Comparison of ENCODE assay signal across 13 cellular contexts in the genomic region with DNA sequence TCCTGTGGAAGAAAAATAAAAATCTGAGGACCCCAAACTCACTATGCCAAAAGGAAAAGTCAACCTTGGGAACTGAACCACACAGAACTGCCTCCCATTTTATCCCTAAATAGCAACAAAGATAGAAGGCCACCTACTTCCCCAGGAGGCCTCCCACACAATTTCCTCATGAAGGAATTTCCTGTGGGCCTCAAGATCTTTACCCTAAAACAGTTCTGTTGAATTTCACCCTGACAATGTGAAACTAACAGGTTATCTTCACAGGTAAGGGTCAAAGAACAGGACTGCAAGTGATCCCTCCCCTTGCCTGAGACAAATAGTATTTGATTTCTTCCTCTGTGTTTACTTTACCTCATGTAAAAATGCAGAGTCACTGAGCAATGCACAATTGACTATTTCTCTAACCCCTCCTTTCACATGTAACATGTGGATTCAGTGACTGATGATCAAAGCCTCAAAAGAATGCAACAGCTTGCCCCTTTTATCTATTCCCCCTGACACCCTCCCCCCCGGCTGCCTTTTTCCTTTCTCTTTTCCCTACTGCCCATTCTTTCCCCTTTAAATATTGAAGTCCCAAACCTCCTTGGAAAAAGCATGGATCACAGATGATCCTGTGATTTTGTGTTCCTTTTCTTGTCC. TPM values are rescaled to one million over a fixed set of nuclear protein-coding genes. Genes with fewer than 3 reads are reported as not detected.
DNase-seq lines count a peak whose midpoint lies in the region; ATAC-seq and TF ChIP-seq lines count a peak whose summit lies in the region.
"Had no signal": no experiment of that assay in that cellular context is flagged by ENCODE, and none has a peak within 500 bp of the region (broad histone marks: within the 10 kb centered on the region; RNA-seq: fewer than 3 reads in every experiment).

No MANE protein-coding gene starts in this region.

- ATAC-seq in PC-3 = no peak
- ATAC-seq in GM21786 (IDR thresholded peaks at IDR 0.05; ENCODE audit: unreplicated experiment) = no peak
- ATAC-seq: activated T-cell treated with anti-CD3 and anti-CD28 coated beads, Interleukin-2, amount 50 U/mL, for 72 hours; Right ventricle myocardium inferior had no signal

- no peaks in the 10 kb centered on the region for H3K9me3 Mint-ChIP-seq in T-helper 2 cell treated with Interferon-gamma antibody and Interleukin-4, amounts not matched to agents 5 μg/mL and 100 μg/mL, for 36 hours
- H3K9me3 Mint-ChIP-seq: activated B cell treated with CpG ODN at 0.5 μM for 24 hours; activated T-cell treated with anti-CD3 and anti-CD28 coated beads, Interleukin-2, amount 50 U/mL, for 72 hours had no signal

- H3K9ac ChIP-seq in PC-3 (ENCODE audit: low read length) (no peak overlapping the region), Karpas-422 (ENCODE audit: low read length) (no peak overlapping the region)

- H3F3A ChIP-seq in PC-3 (ENCODE audit: low read length, unreplicated experiment) = no peaks in the 10 kb centered on the region

- no peaks in the 10 kb centered on the region for H3K36me3 Mint-ChIP-seq in T-helper 2 cell treated with Interferon-gamma antibody and Interleukin-4, amounts not matched to agents 5 μg/mL and 100 μg/mL, for 36 hours (ENCODE audit: low read depth)

- CTCF ChIA-PET in PC-3 (lab: Charles Lee) = no interaction called here

- no peak overlapping the region for H3K4me3 Mint-ChIP-seq in T-helper 2 cell treated with Interferon-gamma antibody and Interleukin-4, amounts not matched to agents 5 μg/mL and 100 μg/mL, for 36 hours
- H3K4me3 Mint-ChIP-seq: activated B cell treated with CpG ODN at 0.5 μM for 24 hours; activated T-cell treated with anti-CD3 and anti-CD28 coated beads, Interleukin-2, amount 50 U/mL, for 72 hours had no signal

- H3K79me2 ChIP-seq in PC-3 (ENCODE audit: low read length) = no peaks in the 10 kb centered on the region
- no peaks in the 10 kb centered on the region for H3K79me2 ChIP-seq in hepatocyte
- no peaks in the 10 kb centered on the region for H3K79me2 ChIP-seq in osteoblast (ENCODE audit: insufficient read depth, low read length)
- no peaks in the 10 kb centered on the region for H3K79me2 ChIP-seq in Karpas-422 (ENCODE audit: low read length)

- intact Hi-C loops in PC-3 (cut with micrococcal nuclease) = no loop called here

- peak overlapping the region; percentile 57 for H2AFZ ChIP-seq in PC-3 (ENCODE audit: low read length)
- H2AFZ ChIP-seq in hepatocyte = no peak overlapping the region
- peak overlapping the region; percentile 78 for H2AFZ ChIP-seq in osteoblast (ENCODE audit: low read length)
- no peak overlapping the region for H2AFZ ChIP-seq in Karpas-422 (ENCODE audit: low read length)

- BruUV-seq in PC-3 (replicated peaks; lab: Mats Ljungman, UMichigan) = no TSS peak

- peak; percentile 72 for DNase-seq in EH (ENCODE audit: low read depth)
- peak; percentile 13 for DNase-seq in PC-3
- peak; percentile 32 for DNase-seq in hepatocyte (ENCODE audit: low spot score)
- no peak for DNase-seq in osteoblast (ENCODE audit: insufficient read length, low spot score, missing footprints)
- no peak for DNase-seq in stimulated activated CD4-positive, alpha-beta T cell treated with anti-CD3 and anti-CD28 coated beads, Interleukin-2, amount 100 ng/mL, for 48 hours
- no peak for DNase-seq in T-helper 2 cell treated with Interferon-gamma antibody and Interleukin-4, amounts not matched to agents 5 μg/mL and 100 μg/mL, for 36 hours (ENCODE audit: low spot score)
- DNase-seq in Karpas-422 = no peak
- DNase-seq: activated B cell treated with CpG ODN at 0.5 μM for 24 hours; activated T-cell treated with anti-CD3 and anti-CD28 coated beads, Interleukin-2, amount 50 U/mL, for 72 hours; central memory CD4-positive, alpha-beta T cell; stimulated activated CD4-positive, alpha-beta T cell treated with anti-CD3 and anti-CD28 coated beads, Interleukin-12 subunit alpha, Interleukin-12 subunit beta, amount 100 ng/mL, for 4 hours had no signal

- no peak overlapping the region for H3K4me3 ChIP-seq in PC-3 (ENCODE audit: low read length)
- no peak overlapping the region for H3K4me3 ChIP-seq in hepatocyte
- H3K4me3 ChIP-seq in osteoblast (ENCODE audit: insufficient read depth, low read length) = no peak overlapping the region
- H3K4me3 ChIP-seq in Karpas-422 (ENCODE audit: low read length) = no peak overlapping the region

- H3K9me3 ChIP-seq in PC-3 (ENCODE audit: low read length) (no peaks in the 10 kb centered on the region), hepatocyte (ENCODE audit: low read depth) (no peaks in the 10 kb centered on the region), osteoblast (ENCODE audit: low read depth, low read length) (no peaks in the 10 kb centered on the region), Karpas-422 (ENCODE audit: low read length) (no peaks in the 10 kb centered on the region)

- H4K20me1 ChIP-seq in PC-3 (ENCODE audit: low read length) (no peaks in the 10 kb centered on the region), hepatocyte (ENCODE audit: insufficient read depth, poor library complexity, severe bottlenecking) (no peaks in the 10 kb centered on the region), osteoblast (ENCODE audit: insufficient read depth, low read length) (no peaks in the 10 kb centered on the region), Karpas-422 (ENCODE audit: insufficient read depth, low read depth, low read length) (no peaks in the 10 kb centered on the region)

- peaks cover 7% of the 10 kb centered on the region; the same call in 1 of the 2 replicates for H3K4me1 ChIP-seq in PC-3 (ENCODE audit: insufficient read depth, low read length)
- peaks cover 16% of the 10 kb centered on the region for H3K4me1 ChIP-seq in hepatocyte (ENCODE audit: insufficient read depth)
- H3K4me1 ChIP-seq in osteoblast (ENCODE audit: insufficient read depth, low read length) = peaks cover 9% of the 10 kb centered on the region
- peaks cover 9% of the 10 kb centered on the region; the same call in 1 of the 2 replicates for H3K4me1 ChIP-seq in Karpas-422 (ENCODE audit: low read length)

- H3K9me2 ChIP-seq in PC-3 (replicated peaks; ENCODE audit: low read length) (no peaks in the 10 kb centered on the region), hepatocyte (replicated peaks; ENCODE audit: insufficient read depth) (no peaks in the 10 kb centered on the region), Karpas-422 (replicated peaks; ENCODE audit: insufficient read depth, low read length) (no peaks in the 10 kb centered on the region)

- H3K36me3 ChIP-seq in PC-3 (ENCODE audit: low read depth, low read length) = no peaks in the 10 kb centered on the region
- H3K36me3 ChIP-seq in hepatocyte (replicated peaks; ENCODE audit: insufficient read depth, low read depth) = no peaks in the 10 kb centered on the region
- H3K36me3 ChIP-seq in osteoblast (ENCODE audit: insufficient read depth, low read length) = no peaks in the 10 kb centered on the region
- H3K36me3 ChIP-seq in Karpas-422 (ENCODE audit: insufficient read depth, low read length) = no peaks in the 10 kb centered on the region

- no peaks in the 10 kb centered on the region for H3K4me1 Mint-ChIP-seq in T-helper 2 cell treated with Interferon-gamma antibody and Interleukin-4, amounts not matched to agents 5 μg/mL and 100 μg/mL, for 36 hours (ENCODE audit: low read depth)
- H3K4me1 Mint-ChIP-seq: activated B cell treated with CpG ODN at 0.5 μM for 24 hours had no signal

- peaks cover 23% of the 10 kb centered on the region for H3K27me3 Mint-ChIP-seq in T-helper 2 cell treated with Interferon-gamma antibody and Interleukin-4, amounts not matched to agents 5 μg/mL and 100 μg/mL, for 36 hours (ENCODE audit: low read depth)

- H3K4me2 ChIP-seq in PC-3 (ENCODE audit: low read length) (no peak overlapping the region), hepatocyte (peak overlapping the region; percentile 31), osteoblast (ENCODE audit: insufficient read depth, low read length) (peak overlapping the region; percentile 30), Karpas-422 (ENCODE audit: low read depth, low read length, poor library complexity, severe bottlenecking) (no peak overlapping the region)

- H3K27ac Mint-ChIP-seq in T-helper 2 cell treated with Interferon-gamma antibody and Interleukin-4, amounts not matched to agents 5 μg/mL and 100 μg/mL, for 36 hours = no peak overlapping the region
- H3K27ac Mint-ChIP-seq: activated B cell treated with CpG ODN at 0.5 μM for 24 hours; activated T-cell treated with anti-CD3 and anti-CD28 coated beads, Interleukin-2, amount 50 U/mL, for 72 hours had no signal

- H3K27ac ChIP-seq in PC-3 (ENCODE audit: low read length) (no peak overlapping the region), hepatocyte (peak overlapping the region; percentile 82), osteoblast (ENCODE audit: low read depth, low read length) (peak overlapping the region; percentile 40), Karpas-422 (ENCODE audit: low read length) (no peak overlapping the region)

- POLR2A ChIA-PET in PC-3 (lab: Charles Lee; ENCODE audit: unreplicated experiment) = no interaction called here

- 23% methylated on average over 1 of the region's 1 CpG for WGBS in hepatocyte (ENCODE audit: low lambda C conversion rate, missing lambda C conversion rate)

- TF ChIP-seq CTCF in PC-3 (conservative IDR thresholded peaks at IDR 0.05; ENCODE audit: low read depth, low read length) (no peak), hepatocyte (IDR thresholded peaks at IDR 0.05; ENCODE audit: poor library complexity) (no peak), osteoblast (IDR thresholded peaks at IDR 0.05; ENCODE audit: extremely low read depth, low read depth, low read length) (no peak)

- H3K27me3 ChIP-seq in PC-3 (ENCODE audit: low read length) (no peaks in the 10 kb centered on the region), hepatocyte (no peaks in the 10 kb centered on the region), osteoblast (ENCODE audit: insufficient read depth, low read length) (no peaks in the 10 kb centered on the region), Karpas-422 (ENCODE audit: low read length) (no peaks in the 10 kb centered on the region)

RNA-seq across cellular contexts. Expression of a gene that starts 33.3 kb away (rescaled TPM):
- total RNA-seq in PC-3 (2014; rRNA removed) = not detected in 2 replicates
- total RNA-seq in hepatocyte = 0.07 TPM in 1 of 2 replicates, not detected in the other
- polyA plus RNA-seq in hepatocyte = not detected in 2 replicates
- not detected in 2 replicates for total RNA-seq in osteoblast
- total RNA-seq in Karpas-422 (2014; rRNA removed; shearing (Covaris generic); ENCODE audit: low replicate concordance) = not detected in 2 replicates
- total RNA-seq: activated B cell treated with CpG ODN at 0.5 μM for 24 hours; activated T-cell treated with anti-CD3 and anti-CD28 coated beads, Interleukin-2, amount 50 U/mL, for 72 hours; Right ventricle myocardium inferior had no signal

Comparison
In these comparisons a context has a peak if more than half of its experiments do, and no peak if none do; other contexts are left out.
1. DNase-seq: peak in EH (single experiment), PC-3 (single experiment) and hepatocyte (single experiment); none in osteoblast (single experiment), stimulated activated CD4-positive, alpha-beta T cell treated with anti-CD3 and anti-CD28 coated beads, Interleukin-2, amount 100 ng/mL, for 48 hours (0 of 2), T-helper 2 cell treated with Interferon-gamma antibody and Interleukin-4, amounts not matched to agents 5 μg/mL and 100 μg/mL, for 36 hours (single experiment) and Karpas-422 (single experiment).
2. H2AFZ ChIP-seq: peak in PC-3 (single experiment) and osteoblast (single experiment); none in hepatocyte (single experiment) and Karpas-422 (single experiment).
3. H3K27ac ChIP-seq: peak in hepatocyte (single experiment) and osteoblast (single experiment); none in PC-3 (single experiment) and Karpas-422 (single experiment).
4. H3K4me2 ChIP-seq: peak in hepatocyte (single experiment) and osteoblast (single experiment); none in PC-3 (single experiment) and Karpas-422 (single experiment).